In the genomic region with DNA sequence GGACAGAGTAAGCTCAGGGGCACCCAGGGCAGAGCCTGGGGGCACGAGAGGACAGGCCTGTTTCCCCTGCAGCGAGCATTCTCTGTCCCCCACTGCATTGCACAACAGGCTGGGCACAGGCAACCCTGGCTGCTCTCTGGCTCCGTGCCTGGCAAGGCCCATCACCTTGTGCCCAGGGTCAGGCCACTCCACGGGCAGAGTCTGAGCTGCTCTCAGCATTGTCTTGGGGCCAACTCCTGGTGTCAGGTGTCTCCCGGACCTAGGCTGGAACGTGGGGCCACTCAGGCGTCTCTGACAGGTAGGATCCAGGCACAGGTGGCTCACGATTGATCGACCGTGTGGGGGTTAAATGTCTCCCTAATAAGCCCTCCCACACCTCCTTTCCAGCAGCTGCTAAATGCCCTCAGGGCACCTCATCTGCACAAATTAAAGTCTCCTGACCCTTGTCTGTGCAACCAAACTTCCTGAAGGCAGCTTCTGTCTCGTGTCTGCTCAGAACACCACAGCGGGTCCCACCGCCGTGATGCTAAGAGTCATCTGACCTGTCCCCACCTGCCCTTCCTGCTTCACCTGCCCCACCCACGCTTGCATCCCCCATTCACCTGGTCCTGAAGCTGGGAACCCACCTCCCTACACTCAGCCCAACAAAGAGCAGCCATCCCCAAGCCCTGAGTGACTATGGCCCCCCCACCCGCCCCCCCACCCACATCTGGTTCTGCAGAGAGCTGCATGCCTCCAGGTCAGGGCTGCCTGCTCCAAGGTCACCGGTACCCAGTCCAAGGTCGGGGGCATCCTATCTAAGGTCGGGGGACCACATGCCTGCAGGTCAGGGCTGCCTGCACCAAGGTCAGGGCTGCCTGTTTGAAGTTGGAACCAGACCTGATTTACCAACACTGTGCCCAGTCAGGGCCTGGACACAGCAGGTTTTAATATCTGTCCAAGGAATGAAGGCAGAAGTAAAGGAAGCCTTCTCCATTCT, we compare ENCODE assay signal across 11 cellular contexts.
DNase-seq lines count a peak whose midpoint lies in the region; ATAC-seq and TF ChIP-seq lines count a peak whose summit lies in the region.
"Had no signal": no experiment of that assay in that cellular context is flagged by ENCODE, and none has a peak within 500 bp of the region (broad histone marks: within the 10 kb centered on the region; RNA-seq: fewer than 3 reads in every experiment).

No MANE protein-coding gene starts in this region.

- peak overlapping the region; percentile 97 for H2AK9ac ChIP-seq in IMR-90 (replicated peaks; ENCODE audit: low read depth, low read length, poor library complexity)

- peaks cover 0 to 1% of the 10 kb centered on the region in 2 donors for H3K9me3 Mint-ChIP-seq in stimulated activated naive B cell treated with anti-CD40 and anti-IgM and Interleukin-4, amounts not matched to agents 10 μg/mL and 1 μg/mL and 100 μg/mL, for 72 hours
- H3K9me3 Mint-ChIP-seq in type B pancreatic cell: no peaks in the 10 kb centered on the region

- peak overlapping the region; percentile 98 for H2BK20ac ChIP-seq in IMR-90 (ENCODE audit: low read depth, low read length)

- H3K4me1 ChIP-seq in IMR-90 (ENCODE audit: control insufficient read depth, insufficient read depth, low read length): peaks cover 24% of the 10 kb centered on the region
- H3K4me1 ChIP-seq in ascending aorta: peaks cover 8 to 46% of the 10 kb centered on the region in 2 donors
- H3K4me1 ChIP-seq in stomach: peaks cover 11 to 26% (median 14%) of the 10 kb centered on the region in 4 donors
- no peaks in the 10 kb centered on the region for H3K4me1 ChIP-seq in HAP-1

- dilution Hi-C loops in IMR-90 (cut with HindIII; ENCODE audit: low sequenced_read_pairs, unreplicated experiment): no loop called here

- H4K91ac ChIP-seq in IMR-90 (ENCODE audit: insufficient read depth, low read depth, low read length): peak overlapping the region; percentile 99

- peak overlapping the region; percentile 94 to 97 for H4K8ac ChIP-seq in IMR-90 (ENCODE audit: low read depth in 2 of 2, low read length in 2 of 2)

- ATAC-seq in IMR-90 (ENCODE audit: low read depth) (no peak), left lobe of liver (peak; percentile 92)
- no peak for ATAC-seq in stimulated activated naive B cell treated with anti-CD40 and anti-IgM and Interleukin-4, amounts not matched to agents 10 μg/mL and 1 μg/mL and 100 μg/mL, for 72 hours (replicated peaks)

- peak overlapping the region; percentile 77 for H3K56ac ChIP-seq in IMR-90 (ENCODE audit: extremely low read depth, insufficient read depth, low read length)

- peaks cover 28% of the 10 kb centered on the region for H3K9me1 ChIP-seq in IMR-90 (ENCODE audit: insufficient read depth, low read length)

- peak overlapping the region; percentile 21; the same call in 1 of the 2 replicates for H3K9ac ChIP-seq in IMR-90 (ENCODE audit: low read depth, low read length)

- no peak for TF ChIP-seq CTCF in IMR-90 (conservative IDR thresholded peaks at IDR 0.05; ENCODE audit: low read depth, low read length)
- TF ChIP-seq CTCF in ascending aorta (IDR thresholded peaks at IDR 0.05): no peak
- TF ChIP-seq CTCF in stomach (IDR thresholded peaks at IDR 0.05): no peak
- no peak for TF ChIP-seq CTCF in type B pancreatic cell (conservative IDR thresholded peaks at IDR 0.05)

- no peaks in the 10 kb centered on the region for H3K36me3 Mint-ChIP-seq in stimulated activated naive B cell treated with anti-CD40 and anti-IgM and Interleukin-4, amounts not matched to agents 10 μg/mL and 1 μg/mL and 100 μg/mL, for 72 hours
- no peaks in the 10 kb centered on the region for H3K36me3 Mint-ChIP-seq in type B pancreatic cell

- H3K4me2 ChIP-seq in IMR-90 (ENCODE audit: low read depth, low read length): no peak overlapping the region

- no peak overlapping the region for H3K27ac Mint-ChIP-seq in stimulated activated naive B cell treated with anti-CD40 and anti-IgM and Interleukin-4, amounts not matched to agents 10 μg/mL and 1 μg/mL and 100 μg/mL, for 72 hours
- H3K27ac Mint-ChIP-seq in type B pancreatic cell: no peak overlapping the region

- peak overlapping the region; percentile 100 for H3K4ac ChIP-seq in IMR-90 (ENCODE audit: low read depth, low read length)

- H2AK5ac ChIP-seq in IMR-90 (ENCODE audit: low read depth, low read length): peak overlapping the region; percentile 96

- H3K27me3 ChIP-seq in IMR-90 (ENCODE audit: control insufficient read depth, insufficient read depth, low read length) (no peaks in the 10 kb centered on the region), ascending aorta (no peaks in the 10 kb centered on the region), stomach (no peaks in the 10 kb centered on the region), HAP-1 (ENCODE audit: low read depth) (no peaks in the 10 kb centered on the region)

- H2BK5ac ChIP-seq in IMR-90 (ENCODE audit: low read depth, low read length, poor library complexity, severe bottlenecking): peak overlapping the region; percentile 99

- peak overlapping the region; percentile 95 for H3K18ac ChIP-seq in IMR-90 (ENCODE audit: low read depth, low read length)

- no peak overlapping the region for H3K4me3 Mint-ChIP-seq in stimulated activated naive B cell treated with anti-CD40 and anti-IgM and Interleukin-4, amounts not matched to agents 10 μg/mL and 1 μg/mL and 100 μg/mL, for 72 hours
- no peak overlapping the region for H3K4me3 Mint-ChIP-seq in type B pancreatic cell

- no peaks in the 10 kb centered on the region for H4K20me1 ChIP-seq in IMR-90 (ENCODE audit: insufficient read depth, low read length)

- no peak for TF ChIP-seq RAD21 in IMR-90 (IDR thresholded peaks at IDR 0.05; ENCODE audit: low read length)

- no TSS peak for BruUV-seq in IMR-90 (replicated peaks; lab: Mats Ljungman, UMichigan)

- peak overlapping the region; percentile 87 for H4K5ac ChIP-seq in IMR-90 (ENCODE audit: low read depth, low read length)

- peaks cover 0 to 22% of the 10 kb centered on the region in 2 experiments; a peak in 1 of 4 replicates for H3K79me1 ChIP-seq in IMR-90 (ENCODE audit: low read depth in 1 of 2, low read length in 2 of 2)

- DNase-seq in IMR-90 (no peak), ascending aorta (ENCODE audit: low spot score in 2 of 2) (no peak), left lobe of liver (ENCODE audit: low spot score) (peak; percentile 96), stomach (no peak), type B pancreatic cell (ENCODE audit: extremely low spot score, unreplicated experiment) (no peak), midbrain (lab: John Stamatoyannopoulos, UW) (no peak), HAP-1 (ENCODE audit: low spot score in 2 of 2) (no peak)
- no peak for DNase-seq in stimulated activated naive B cell treated with anti-CD40 and anti-IgM and Interleukin-4, amounts not matched to agents 10 μg/mL and 1 μg/mL and 100 μg/mL, for 72 hours
- DNase-seq: activated CD4-positive, CD25-positive, alpha-beta regulatory T cell treated with anti-CD3 and anti-CD28 coated beads, Interleukin-2, amount 50 U/mL, for 72 hours; activated gamma-delta T cell; SHP77 treated with DMSO at 0.1 percent for 48 hours had no signal

- H3K14ac ChIP-seq in IMR-90 (replicated peaks; ENCODE audit: low read depth, low read length): peak overlapping the region; percentile 99

- H3K27ac ChIP-seq in IMR-90 (ENCODE audit: insufficient read depth, low read length): peak overlapping the region; percentile 82
- H3K27ac ChIP-seq in ascending aorta: peak overlapping the region; percentile 90 to 92
- H3K27ac ChIP-seq in stomach: peak overlapping the region in 4 of 5 donors; percentile 42 to 73 (median 68)

- peak overlapping the region; percentile 79; the same call in 2 of the 3 replicates for H2BK15ac ChIP-seq in IMR-90 (ENCODE audit: low read depth, low read length)

- WGBS in IMR-90 (ENCODE audit: extremely low coverage in 2 of 2, insufficient read length in 1 of 2), 2 experiments: 89% methylated on average over 10 of the region's 19 CpGs; no CpG with 5 or more reads in 1 of the 2 experiments
- 71 to 88% (median 74%) methylated on average over 11 to 19 of the region's 19 CpGs for WGBS in stomach, 5 donors

- POLR2A ChIA-PET in IMR-90 (lab: Charles Lee; ENCODE audit: unreplicated experiment): no interaction called here

- CTCF ChIA-PET in IMR-90 (lab: Yijun Ruan, JAX): no interaction called here

- TF ChIP-seq POLR2A in IMR-90 (IDR thresholded peaks at IDR 0.05; ENCODE audit: low read depth, low read length): no peak
- no peak for TF ChIP-seq POLR2A in stomach (IDR thresholded peaks at IDR 0.05)

- intact Hi-C loops in IMR-90 (cut with micrococcal nuclease): no loop called here
- intact Hi-C loops in ascending aorta (cut with DNase I): no loop called here
- intact Hi-C loops in stomach (cut with DNase I; ENCODE audit: low total_unique reads): no loop called here

- no peak for TF ChIP-seq EP300 in stomach (IDR thresholded peaks at IDR 0.05)

- H3K4me1 Mint-ChIP-seq in stimulated activated naive B cell treated with anti-CD40 and anti-IgM and Interleukin-4, amounts not matched to agents 10 μg/mL and 1 μg/mL and 100 μg/mL, for 72 hours: no peaks in the 10 kb centered on the region
- peaks cover 6% of the 10 kb centered on the region for H3K4me1 Mint-ChIP-seq in type B pancreatic cell (ENCODE audit: unreplicated experiment)

- H3K27me3 Mint-ChIP-seq in stimulated activated naive B cell treated with anti-CD40 and anti-IgM and Interleukin-4, amounts not matched to agents 10 μg/mL and 1 μg/mL and 100 μg/mL, for 72 hours: peaks cover 2 to 7% of the 10 kb centered on the region in 2 donors
- no peaks in the 10 kb centered on the region for H3K27me3 Mint-ChIP-seq in type B pancreatic cell

- peak overlapping the region; percentile 98 for H3K23ac ChIP-seq in IMR-90 (ENCODE audit: low read depth, low read length)

- H3K36me3 ChIP-seq in IMR-90 (ENCODE audit: control insufficient read depth, insufficient read depth, low read length) (no peaks in the 10 kb centered on the region), ascending aorta (no peaks in the 10 kb centered on the region), stomach (no peaks in the 10 kb centered on the region), HAP-1 (replicated peaks) (no peaks in the 10 kb centered on the region)

- in situ Hi-C loops in IMR-90 (cut with MboI; ENCODE audit: low sequenced_read_pairs): no loop called here
- in situ Hi-C loops in HAP-1 (cut with MboI; ENCODE audit: low sequenced_read_pairs): no loop called here

- H2BK120ac ChIP-seq in IMR-90 (ENCODE audit: low read depth, low read length): peak overlapping the region; percentile 99

- H2AFZ ChIP-seq in IMR-90 (replicated peaks; ENCODE audit: low read length, poor library complexity): peak overlapping the region; percentile 66

- H3K9me3 ChIP-seq in IMR-90 (ENCODE audit: control insufficient read depth, insufficient read depth, low read length): no peaks in the 10 kb centered on the region
- H3K9me3 ChIP-seq in ascending aorta: no peaks in the 10 kb centered on the region
- no peaks in the 10 kb centered on the region for H3K9me3 ChIP-seq in stomach
- H3K9me3 ChIP-seq in HAP-1: no peaks in the 10 kb centered on the region

- no peak overlapping the region for H3K4me3 ChIP-seq in IMR-90 (ENCODE audit: insufficient read depth, low read depth, low read length)
- no peak overlapping the region for H3K4me3 ChIP-seq in ascending aorta
- H3K4me3 ChIP-seq in stomach: no peak overlapping the region
- H3K4me3 ChIP-seq in HAP-1: no peak overlapping the region

TF ChIP-seq in IMR-90, 13 proteins besides CTCF, POLR2A, EP300 and RAD21 (continues in another document):
- TF ChIP-seq RFX5 (IDR thresholded peaks at IDR 0.05; ENCODE audit: low read depth, low read length): no peak
- peak; percentile 48; the same call in 1 of the 2 replicates for TF ChIP-seq CEBPB (IDR thresholded peaks at IDR 0.05; ENCODE audit: low read depth, low read length)
